Comparison of ENCODE assay signal across 8 cellular contexts in the genomic region with DNA sequence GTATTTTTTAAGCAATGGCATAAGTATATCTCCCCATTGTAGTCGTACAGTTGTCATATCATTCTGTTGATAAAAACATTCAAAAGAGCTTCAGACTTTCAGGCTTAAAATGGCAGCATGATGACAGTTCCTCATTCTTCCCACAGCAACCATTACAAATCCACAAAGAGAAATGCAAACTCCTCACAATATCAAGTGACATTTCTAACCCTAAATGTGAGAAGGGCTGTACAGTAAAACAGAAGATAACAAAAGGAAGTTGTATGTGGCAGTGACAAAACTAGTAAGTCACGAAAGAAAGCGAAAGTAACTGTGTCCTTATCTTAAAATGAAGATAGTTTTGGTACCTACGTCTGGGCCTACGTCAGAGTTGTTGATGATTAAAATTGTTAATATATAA. TPM values are rescaled to one million over a fixed set of nuclear protein-coding genes. Genes with fewer than 3 reads are reported as not detected.
DNase-seq lines count a peak whose midpoint lies in the region; ATAC-seq and TF ChIP-seq lines count a peak whose summit lies in the region.

No MANE protein-coding gene starts in this region.

- intact Hi-C loops in A673 (cut with micrococcal nuclease; ENCODE audit: unreplicated experiment) = loop anchor here (10.0 kb wide), 2 partner anchors 303 to 1133 kb away; no protein-coding TSS in a partner anchor

- POLR2A ChIA-PET in A673 (lab: Charles Lee; ENCODE audit: low non-redundant PET) = no interaction called here

- H3K27ac ChIP-seq in A673 (ENCODE audit: low read depth, low read length, poor library complexity, severe bottlenecking) = no peak overlapping the region

- no peaks in the 10 kb centered on the region for H3K27me3 ChIP-seq in A673 (replicated peaks; ENCODE audit: insufficient read depth, low read depth, low read length, poor library complexity)

- no peaks in the 10 kb centered on the region for H3K9me3 ChIP-seq in A673 (ENCODE audit: low read depth, low read length, poor library complexity, severe bottlenecking)

- BruUV-seq in A673 (replicated peaks; lab: Mats Ljungman, UMichigan) = no TSS peak

- H3K4me1 Mint-ChIP-seq in stimulated activated effector memory CD8-positive, alpha-beta T cell treated with anti-CD3 and anti-CD28 coated beads, Interleukin-12 subunit alpha, Interleukin-12 subunit beta, amount 100 ng/mL, for 72 hours = peaks cover 32% of the 10 kb centered on the region

- no peak for TF ChIP-seq CTCF in A673 (conservative IDR thresholded peaks at IDR 0.05; ENCODE audit: low read depth, low read length)

- H3K9me3 Mint-ChIP-seq in activated naive CD4-positive, alpha-beta T cell treated with anti-CD3 and anti-CD28 coated beads, Interleukin-2, amount 50 U/mL, for 72 hours = no peaks in the 10 kb centered on the region
- H3K9me3 Mint-ChIP-seq in stimulated activated effector memory CD8-positive, alpha-beta T cell treated with anti-CD3 and anti-CD28 coated beads, Interleukin-12 subunit alpha, Interleukin-12 subunit beta, amount 100 ng/mL, for 72 hours = no peaks in the 10 kb centered on the region

- CTCF ChIA-PET in A673 (lab: Charles Lee) = no interaction called here

- H3K4me3 ChIP-seq in A673 (ENCODE audit: low read depth, low read length, poor library complexity, severe bottlenecking) = no peak overlapping the region

- peak; percentile 18 for DNase-seq in A172 (ENCODE audit: low spot score)
- no peak for DNase-seq in activated naive CD4-positive, alpha-beta T cell treated with anti-CD3 and anti-CD28 coated beads, Interleukin-2, amount 50 U/mL, for 72 hours (ENCODE audit: low spot score in 2 of 2)
- no peak for DNase-seq in stimulated activated effector memory CD8-positive, alpha-beta T cell treated with anti-CD3 and anti-CD28 coated beads, Interleukin-12 subunit alpha, Interleukin-12 subunit beta, amount 100 ng/mL, for 72 hours (ENCODE audit: low spot score in 2 of 2)
- no peak for DNase-seq in NCI-H69 (lab: John Stamatoyannopoulos, UW)
- DNase-seq in A673 (ENCODE audit: low spot score) = no peak
- DNase-seq in NCI-H2171 (lab: John Stamatoyannopoulos, UW) = no peak

- peaks cover 22 to 26% of the 10 kb centered on the region in 2 donors for H3K36me3 Mint-ChIP-seq in activated naive CD4-positive, alpha-beta T cell treated with anti-CD3 and anti-CD28 coated beads, Interleukin-2, amount 50 U/mL, for 72 hours
- H3K36me3 Mint-ChIP-seq in stimulated activated effector memory CD8-positive, alpha-beta T cell treated with anti-CD3 and anti-CD28 coated beads, Interleukin-12 subunit alpha, Interleukin-12 subunit beta, amount 100 ng/mL, for 72 hours = peaks cover 9% of the 10 kb centered on the region

- no peaks in the 10 kb centered on the region for H3K4me1 ChIP-seq in A673 (ENCODE audit: insufficient read depth, low read length, poor library complexity, severe bottlenecking)

- H3K36me3 ChIP-seq in A673 (ENCODE audit: insufficient read depth, low read length, poor library complexity, severe bottlenecking) = peaks cover 7% of the 10 kb centered on the region

- peak overlapping the region; percentile 80 to 85 for H3K27ac Mint-ChIP-seq in activated naive CD4-positive, alpha-beta T cell treated with anti-CD3 and anti-CD28 coated beads, Interleukin-2, amount 50 U/mL, for 72 hours
- peak overlapping the region; percentile 78 for H3K27ac Mint-ChIP-seq in stimulated activated effector memory CD8-positive, alpha-beta T cell treated with anti-CD3 and anti-CD28 coated beads, Interleukin-12 subunit alpha, Interleukin-12 subunit beta, amount 100 ng/mL, for 72 hours

- peak overlapping the region; percentile 56 for H3K4me3 Mint-ChIP-seq in stimulated activated effector memory CD8-positive, alpha-beta T cell treated with anti-CD3 and anti-CD28 coated beads, Interleukin-12 subunit alpha, Interleukin-12 subunit beta, amount 100 ng/mL, for 72 hours

- ATAC-seq in GM19035 (IDR thresholded peaks at IDR 0.05; ENCODE audit: unreplicated experiment) = peak; percentile 94
- peak; percentile 92 for ATAC-seq in HG03139 (IDR thresholded peaks at IDR 0.05; ENCODE audit: unreplicated experiment)
- peak; percentile 82 to 90 for ATAC-seq in activated naive CD4-positive, alpha-beta T cell treated with anti-CD3 and anti-CD28 coated beads, Interleukin-2, amount 50 U/mL, for 72 hours
- peak; percentile 89 for ATAC-seq in stimulated activated effector memory CD8-positive, alpha-beta T cell treated with anti-CD3 and anti-CD28 coated beads, Interleukin-12 subunit alpha, Interleukin-12 subunit beta, amount 100 ng/mL, for 72 hours

RNA-seq across cellular contexts. Expression of gene GXYLT1, which starts 46.7 kb away (rescaled TPM):
- 19.4 and 20.7 TPM in 2 replicates for total RNA-seq in A172 (2014; rRNA removed; shearing (Covaris generic))
- total RNA-seq in activated naive CD4-positive, alpha-beta T cell treated with anti-CD3 and anti-CD28 coated beads, Interleukin-2, amount 50 U/mL, for 72 hours = 1 to 10 TPM; 7.0 to 8.8 TPM
- total RNA-seq in A673 (2021) = 25.0 and 26.7 TPM in 2 replicates
